Comparison of ENCODE assay signal across 9 cellular contexts in the genomic region with DNA sequence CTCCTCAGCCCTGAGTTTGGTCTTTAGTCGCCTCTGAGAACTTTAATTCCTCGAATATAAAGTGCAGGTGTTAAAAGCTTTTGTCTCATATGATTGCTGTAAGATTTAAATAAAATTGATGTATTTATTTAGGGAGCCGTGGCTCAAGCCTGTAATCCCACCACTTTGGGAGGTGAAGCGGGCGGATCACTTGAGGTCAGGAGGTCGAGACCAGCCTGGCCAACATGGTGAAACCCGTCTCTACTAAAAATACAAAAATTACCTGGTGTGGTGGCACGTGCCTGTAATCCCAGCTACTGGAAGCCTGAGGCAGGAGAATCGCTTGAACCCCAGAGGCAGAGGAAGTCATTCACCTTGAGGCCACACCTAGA. TPM values are rescaled to one million over a fixed set of nuclear protein-coding genes. Genes with fewer than 3 reads are reported as not detected.
DNase-seq lines count a peak whose midpoint lies in the region; ATAC-seq and TF ChIP-seq lines count a peak whose summit lies in the region.
"Had no signal": no experiment of that assay in that cellular context is flagged by ENCODE, and none has a peak within 500 bp of the region (broad histone marks: within the 10 kb centered on the region; RNA-seq: fewer than 3 reads in every experiment).

No MANE protein-coding gene starts in this region.

- no peak for TF ChIP-seq POLR2A in esophagus muscularis mucosa (IDR thresholded peaks at IDR 0.05; ENCODE audit: low read depth)

- H3K4me3 Mint-ChIP-seq in activated CD8-positive, alpha-beta memory T cell treated with anti-CD3 and anti-CD28 coated beads, Interleukin-2, amount 10 ng/mL, durations not matched to agents 7 days and 5 days, result peak overlapping the region; percentile 90
- peak overlapping the region; percentile 86 to 92 (median 88) for H3K4me3 Mint-ChIP-seq in T-cell
- peak overlapping the region; percentile 18 for H3K4me3 Mint-ChIP-seq in stimulated activated memory B cell treated with anti-CD40 and anti-IgM and Interleukin-4, amounts not matched to agents 10 μg/mL and 1 μg/mL and 100 μg/mL, for 72 hours

- no peaks in the 10 kb centered on the region for H3K9me3 ChIP-seq in esophagus muscularis mucosa
- H3K9me3 ChIP-seq: right atrium auricular region had no signal

- peak overlapping the region; percentile 78 for H3K27ac Mint-ChIP-seq in activated CD8-positive, alpha-beta memory T cell treated with anti-CD3 and anti-CD28 coated beads, Interleukin-2, amount 10 ng/mL, durations not matched to agents 7 days and 5 days
- H3K27ac Mint-ChIP-seq in T-cell, result peak overlapping the region in 1 of 2 donors; percentile 88
- no peak overlapping the region for H3K27ac Mint-ChIP-seq in stimulated activated memory B cell treated with anti-CD40 and anti-IgM and Interleukin-4, amounts not matched to agents 10 μg/mL and 1 μg/mL and 100 μg/mL, for 72 hours

- H3K27me3 ChIP-seq in esophagus muscularis mucosa, result peaks cover 0 to 4% (median 0%) of the 10 kb centered on the region in 4 donors
- H3K27me3 ChIP-seq: right atrium auricular region had no signal

- peaks cover 4% of the 10 kb centered on the region for H3K27me3 Mint-ChIP-seq in activated CD8-positive, alpha-beta memory T cell treated with anti-CD3 and anti-CD28 coated beads, Interleukin-2, amount 10 ng/mL, durations not matched to agents 7 days and 5 days
- no peaks in the 10 kb centered on the region for H3K27me3 Mint-ChIP-seq in T-cell
- no peaks in the 10 kb centered on the region for H3K27me3 Mint-ChIP-seq in stimulated activated memory B cell treated with anti-CD40 and anti-IgM and Interleukin-4, amounts not matched to agents 10 μg/mL and 1 μg/mL and 100 μg/mL, for 72 hours

- H3K27ac ChIP-seq in esophagus muscularis mucosa (replicated peaks in 1 of 4), result peak overlapping the region; percentile 78 to 93 (median 84)

- intact Hi-C loops in esophagus muscularis mucosa (cut with DNase I), result no loop called here

- no peak for TF ChIP-seq EP300 in esophagus muscularis mucosa (IDR thresholded peaks at IDR 0.05)

- no peak for TF ChIP-seq CTCF in esophagus muscularis mucosa (IDR thresholded peaks at IDR 0.05)

- peaks cover 29% of the 10 kb centered on the region for H3K36me3 Mint-ChIP-seq in activated CD8-positive, alpha-beta memory T cell treated with anti-CD3 and anti-CD28 coated beads, Interleukin-2, amount 10 ng/mL, durations not matched to agents 7 days and 5 days
- H3K36me3 Mint-ChIP-seq in T-cell, result peaks cover 1% of the 10 kb centered on the region
- H3K36me3 Mint-ChIP-seq in stimulated activated memory B cell treated with anti-CD40 and anti-IgM and Interleukin-4, amounts not matched to agents 10 μg/mL and 1 μg/mL and 100 μg/mL, for 72 hours, result peaks cover 14% of the 10 kb centered on the region

- 58% methylated on average over 9 of the region's 9 CpGs for WGBS in esophagus muscularis mucosa

- H3K4me1 ChIP-seq in esophagus muscularis mucosa, result peaks cover 39 to 52% (median 52%) of the 10 kb centered on the region in 4 donors

- peaks cover 43% of the 10 kb centered on the region for H3K4me1 Mint-ChIP-seq in activated CD8-positive, alpha-beta memory T cell treated with anti-CD3 and anti-CD28 coated beads, Interleukin-2, amount 10 ng/mL, durations not matched to agents 7 days and 5 days
- peaks cover 52 to 69% (median 61%) of the 10 kb centered on the region in 3 donors for H3K4me1 Mint-ChIP-seq in T-cell
- peaks cover 36% of the 10 kb centered on the region for H3K4me1 Mint-ChIP-seq in stimulated activated memory B cell treated with anti-CD40 and anti-IgM and Interleukin-4, amounts not matched to agents 10 μg/mL and 1 μg/mL and 100 μg/mL, for 72 hours

- POLR2A ChIA-PET in T-cell (lab: Charles Lee), result no interaction called here

- H3K9me3 Mint-ChIP-seq in activated CD8-positive, alpha-beta memory T cell treated with anti-CD3 and anti-CD28 coated beads, Interleukin-2, amount 10 ng/mL, durations not matched to agents 7 days and 5 days (ENCODE audit: low read depth), result no peaks in the 10 kb centered on the region
- H3K9me3 Mint-ChIP-seq in T-cell, result no peaks in the 10 kb centered on the region
- no peaks in the 10 kb centered on the region for H3K9me3 Mint-ChIP-seq in stimulated activated memory B cell treated with anti-CD40 and anti-IgM and Interleukin-4, amounts not matched to agents 10 μg/mL and 1 μg/mL and 100 μg/mL, for 72 hours

- CTCF ChIA-PET in activated CD8-positive, alpha-beta memory T cell treated with anti-CD3 and anti-CD28 coated beads, Interleukin-2, amount 10 ng/mL, durations not matched to agents 7 days and 5 days (lab: Charles Lee), result interaction anchor here (0.9 to 7.2 kb wide), 10 partner anchors 10 to 161 kb away, joined by 3 to 77 read pairs (median 6); no protein-coding TSS in a partner anchor
- CTCF ChIA-PET in T-cell (lab: Charles Lee), result no interaction called here

- no peak for DNase-seq in activated CD8-positive, alpha-beta memory T cell treated with anti-CD3 and anti-CD28 coated beads, Interleukin-2, amount 10 ng/mL, durations not matched to agents 7 days and 5 days
- no peak for DNase-seq in activated CD8-positive, alpha-beta memory T cell treated with anti-CD3 and anti-CD28 coated beads, Interleukin-2, amount 50 U/mL, for 48 hours
- DNase-seq in T-cell, result no peak
- no peak for DNase-seq in esophagus muscularis mucosa (ENCODE audit: extremely low spot score)
- DNase-seq in NCI-H446 treated with DMSO at 0.1 percent for 48 hours (lab: John Stamatoyannopoulos, UW), result no peak
- no peak for DNase-seq in MV-4-11 (lab: John Stamatoyannopoulos, UW)

- H3K4me3 ChIP-seq in esophagus muscularis mucosa, result peak overlapping the region; percentile 70 to 90 (median 84)

- peaks cover 0 to 7% (median under 1%) of the 10 kb centered on the region in 4 donors for H3K36me3 ChIP-seq in esophagus muscularis mucosa
- H3K36me3 ChIP-seq: right atrium auricular region had no signal

- ATAC-seq in activated CD8-positive, alpha-beta memory T cell treated with anti-CD3 and anti-CD28 coated beads, Interleukin-2, amount 10 ng/mL, durations not matched to agents 7 days and 5 days, result no peak
- no peak for ATAC-seq in T-cell (replicated peaks in 1 of 4)
- ATAC-seq in stimulated activated memory B cell treated with anti-CD40 and anti-IgM and Interleukin-4, amounts not matched to agents 10 μg/mL and 1 μg/mL and 100 μg/mL, for 72 hours, result no peak
- no peak for ATAC-seq in GM18873 (IDR thresholded peaks at IDR 0.05; ENCODE audit: low FRiP score, unreplicated experiment)

RNA-seq across cellular contexts. Expression of a gene that starts 0.6 kb away (rescaled TPM):
- total RNA-seq in activated CD8-positive, alpha-beta memory T cell treated with anti-CD3 and anti-CD28 coated beads, Interleukin-2, amount 10 ng/mL, durations not matched to agents 7 days and 5 days, result 100 to 1,000 TPM; 196 to 259 TPM
- total RNA-seq in T-cell, result 10 to 100 TPM in 4 of 5 donors, 1 to 10 TPM in 1; 7.6 to 50.5 (median 47.7) TPM
- 10 to 100 TPM; 42.8 to 93.6 (median 66.7) TPM for total RNA-seq in esophagus muscularis mucosa

RNA-seq across cellular contexts. Expression of a gene that starts 42.7 kb away (rescaled TPM):
- 10 to 100 TPM; 93.0 to 95.8 TPM for total RNA-seq in activated CD8-positive, alpha-beta memory T cell treated with anti-CD3 and anti-CD28 coated beads, Interleukin-2, amount 10 ng/mL, durations not matched to agents 7 days and 5 days
- total RNA-seq in T-cell, result 100 to 1,000 TPM in 3 of 5 donors, 10 to 100 TPM in 2; 85.2 to 123 (median 101) TPM
- 100 to 1,000 TPM in 2 of 4 donors, 10 to 100 TPM in 2; 85.2 to 119 (median 101) TPM for total RNA-seq in esophagus muscularis mucosa

RNA-seq across cellular contexts. Expression of a gene that starts 43.1 kb away (rescaled TPM):
- total RNA-seq in activated CD8-positive, alpha-beta memory T cell treated with anti-CD3 and anti-CD28 coated beads, Interleukin-2, amount 10 ng/mL, durations not matched to agents 7 days and 5 days, result 10 to 100 TPM; 16.3 to 17.7 TPM
- total RNA-seq in T-cell (10 to 100 TPM; 17.8 to 35.3 (median 23.6) TPM), esophagus muscularis mucosa (10 to 100 TPM; 22.4 to 30.3 (median 26.5) TPM)

Comparison
In these comparisons a context has a peak if more than half of its experiments do, and no peak if none do; other contexts are left out.
1. H3K4me3 Mint-ChIP-seq: peak in every context shown above with its lines; median percentile 90 in activated CD8-positive, alpha-beta memory T cell treated with anti-CD3 and anti-CD28 coated beads, Interleukin-2, amount 10 ng/mL, durations not matched to agents 7 days and 5 days; 88 in T-cell; 18 in stimulated activated memory B cell treated with anti-CD40 and anti-IgM and Interleukin-4, amounts not matched to agents 10 μg/mL and 1 μg/mL and 100 μg/mL, for 72 hours.